10 cellular contexts compared by ENCODE assay signal in genomic region chr16:84851192-84852127, GRCh38. TPM values are rescaled to one million over a fixed set of nuclear protein-coding genes. Genes with fewer than 3 reads are reported as not detected.
DNase-seq lines count a peak whose midpoint lies in the region; ATAC-seq and TF ChIP-seq lines count a peak whose summit lies in the region.
"Had no signal": no experiment of that assay in that cellular context is flagged by ENCODE, and none has a peak within 500 bp of the region (broad histone marks: within the 10 kb centered on the region; RNA-seq: fewer than 3 reads in every experiment).

No MANE protein-coding gene starts in this region.

- no peaks in the 10 kb centered on the region for H3K9me3 ChIP-seq in GM23248 (ENCODE audit: low read depth)
- H3K9me3 ChIP-seq in gastroesophageal sphincter: no peaks in the 10 kb centered on the region

- 75 to 79% methylated on average over 18 of the region's 18 CpGs for WGBS in GM23248 (ENCODE audit: low coverage in 1 of 2, low lambda C conversion rate in 2 of 2, missing lambda C conversion rate in 2 of 2), 2 experiments
- WGBS in gastroesophageal sphincter (ENCODE audit: low coverage in 1 of 2), 2 donors: 83 to 91% methylated on average over 6 to 15 of the region's 18 CpGs

- H2AFZ ChIP-seq in GM23248: no peak overlapping the region

- H3K9ac ChIP-seq in GM23248: no peak overlapping the region

- H3K36me3 ChIP-seq in GM23248 (ENCODE audit: low read depth) (peaks cover 4% of the 10 kb centered on the region; the same call in 1 of the 2 replicates), gastroesophageal sphincter (peaks cover 0 to 100% of the 10 kb centered on the region in 2 donors)

- no peak for ATAC-seq in gastroesophageal sphincter
- no peak for ATAC-seq in GM19023 (IDR thresholded peaks at IDR 0.05; ENCODE audit: unreplicated experiment)
- ATAC-seq: GM12878 had no signal

- H4K20me1 ChIP-seq in GM23248 (ENCODE audit: insufficient read depth): no peaks in the 10 kb centered on the region

- no peak overlapping the region for H3K4me2 ChIP-seq in GM23248 (ENCODE audit: unreplicated experiment)

- H3F3A ChIP-seq in GM23248 (ENCODE audit: insufficient read depth): peaks cover 7% of the 10 kb centered on the region; the same call in 1 of the 2 replicates

- H3K4me3 ChIP-seq in GM23248: no peak overlapping the region
- H3K4me3 ChIP-seq in gastroesophageal sphincter: no peak overlapping the region
- H3K4me3 ChIP-seq: GM12878 had no signal

- H3K4me1 ChIP-seq in GM23248 (ENCODE audit: insufficient read depth) (0 out of 2 replicates have a peak, but pooled peaks cover 8% of the 10 kb centered on the region), gastroesophageal sphincter (no peaks in the 10 kb centered on the region)

- H3K9me2 ChIP-seq in GM23248 (ENCODE audit: insufficient read depth): no peaks in the 10 kb centered on the region

- TF ChIP-seq EP300 in gastroesophageal sphincter (IDR thresholded peaks at IDR 0.05): no peak

- TF ChIP-seq CTCF in gastroesophageal sphincter (IDR thresholded peaks at IDR 0.05): no peak

- DNase-seq in GM23248: peak; percentile 83
- peak; percentile 88 for DNase-seq in NCI-H748 (lab: John Stamatoyannopoulos, UW; ENCODE audit: unreplicated experiment)
- peak; percentile 89 for DNase-seq in dedifferentiated amniotic fluid mesenchymal stem cell (ENCODE audit: extremely low spot score)
- DNase-seq in renal cortical epithelial cell (ENCODE audit: low read depth): peak; percentile 92
- DNase-seq in NAMALWA (ENCODE audit: low spot score): no peak
- no peak for DNase-seq in NCI-H1694 treated with DMSO at 0.1 percent for 48 hours (lab: John Stamatoyannopoulos, UW)
- DNase-seq: effector memory CD4-positive, alpha-beta T cell had no signal

- H3K27me3 ChIP-seq in GM23248 (replicated peaks; ENCODE audit: insufficient read depth) (no peaks in the 10 kb centered on the region), gastroesophageal sphincter (no peaks in the 10 kb centered on the region)

- in situ Hi-C loops in GM23248 (cut with MboI): no loop called here

- peak in 1 of 2 donors; percentile 10 for TF ChIP-seq POLR2A in gastroesophageal sphincter (IDR thresholded peaks at IDR 0.05)

- no peak overlapping the region for H3K27ac ChIP-seq in GM23248
- H3K27ac ChIP-seq in gastroesophageal sphincter: no peak overlapping the region

- no peaks in the 10 kb centered on the region for H3K79me2 ChIP-seq in GM23248 (ENCODE audit: insufficient read depth)

RNA-seq across cellular contexts. Expression of gene CRISPLD2, which starts 31.7 kb away (rescaled TPM):
- total RNA-seq in GM23248 (2014; rRNA removed; shearing (Covaris generic)): 36.2 and 36.3 TPM in 2 replicates
- polyA plus RNA-seq in GM23248 (2016; fragmentation: Nextera tagmentation; extraction: Ambion mirVana): 21.5 and 22.6 TPM in 2 replicates
- total RNA-seq in renal cortical epithelial cell (107 and 148 TPM in 2 replicates), gastroesophageal sphincter (100 to 1,000 TPM; 174 to 411 (median 219) TPM)

Comparison
In these comparisons a context has a peak if more than half of its experiments do, and no peak if none do; other contexts are left out.
1. DNase-seq: peak in GM23248 (single experiment), NCI-H748 (single experiment), dedifferentiated amniotic fluid mesenchymal stem cell (single experiment) and renal cortical epithelial cell (single experiment); none in NAMALWA (single experiment) and NCI-H1694 treated with DMSO at 0.1 percent for 48 hours (single experiment).